Comparison of ENCODE assay signal across 20 cellular contexts in the genomic region with DNA sequence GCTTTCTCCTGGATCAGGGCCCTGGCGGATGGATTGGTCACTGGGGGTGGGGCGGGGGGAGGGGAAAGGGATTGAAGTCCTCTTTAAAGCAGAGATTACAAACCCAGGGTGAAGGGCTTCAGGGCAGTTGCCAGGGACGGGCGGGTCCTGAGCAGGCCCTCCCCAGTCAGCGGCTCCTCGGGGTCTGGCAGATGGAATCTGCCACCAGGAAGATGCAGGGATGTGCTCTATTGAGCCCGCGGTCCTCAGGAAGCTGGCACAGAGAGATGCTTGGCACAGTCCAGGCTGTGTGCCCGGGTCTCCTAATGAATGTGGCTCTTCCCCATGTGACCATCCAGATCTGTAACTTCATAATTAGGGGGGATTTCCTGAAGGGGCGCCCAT. TPM values are rescaled to one million over a fixed set of nuclear protein-coding genes. Genes with fewer than 3 reads are reported as not detected.
DNase-seq lines count a peak whose midpoint lies in the region; ATAC-seq, FAIRE-seq and TF ChIP-seq lines count a peak whose summit lies in the region.
"Had no signal": no experiment of that assay in that cellular context is flagged by ENCODE, and none has a peak within 500 bp of the region (broad histone marks: within the 10 kb centered on the region; RNA-seq: fewer than 3 reads in every experiment).

No MANE protein-coding gene starts in this region.

- H3K27ac ChIP-seq in left ventricle myocardium inferior (replicated peaks), result no peak overlapping the region
- no peak overlapping the region for H3K27ac ChIP-seq in small intestine (ENCODE audit: low read depth in 1 of 2, low read length in 1 of 2)
- H3K27ac ChIP-seq: gastrocnemius medialis, uterus had no signal

- H3K9me3 ChIP-seq in left ventricle myocardium inferior (replicated peaks), result no peaks in the 10 kb centered on the region
- H3K9me3 ChIP-seq in small intestine (ENCODE audit: control insufficient read depth, low read depth), result no peaks in the 10 kb centered on the region
- H3K9me3 ChIP-seq: gastrocnemius medialis, MG63, uterus had no signal

- WGBS in small intestine, 3 donors, result 65 to 72% (median 67%) methylated on average over 10 of the region's 10 CpGs

- ATAC-seq in Right ventricle myocardium superior (ENCODE audit: poor library complexity) (peak; percentile 47), SK-N-SH treated with all-trans-retinoic acid at 6 μM for 48 hours (peak; percentile 40; the same call in 2 of the 3 replicates), GM19455 (IDR thresholded peaks at IDR 0.05; ENCODE audit: unreplicated experiment) (no peak)
- ATAC-seq: esophagus mucosa, gastrocnemius medialis, natural killer cell, T-cell had no signal

- DNase-seq in Right ventricle myocardium superior (no peak), left ventricle myocardium inferior (no peak), NCI-H2029 treated with DMSO at 0.1 percent for 48 hours (lab: John Stamatoyannopoulos, UW) (peak; percentile 50), pons (ENCODE audit: low spot score) (peak; percentile 42), small intestine (no peak), epidermal melanocyte (ENCODE audit: insufficient read length, low spot score) (no peak)
- DNase-seq: activated gamma-delta T cell treated with Interleukin-2 at 50 U/mL for 16 hours; CD4-positive, CD25-positive, alpha-beta regulatory T cell; central memory CD4-positive, alpha-beta T cell; gastrocnemius medialis; MG63; natural killer cell; NCI-H2107; stimulated activated CD4-positive, alpha-beta T cell treated with anti-CD3 and anti-CD28 coated beads, Interleukin-4, amount 100 ng/mL, for 4 hours; T-cell; uterus had no signal

- TF ChIP-seq CTCF in left ventricle myocardium inferior (IDR thresholded peaks at IDR 0.05; ENCODE audit: borderline replicate concordance), result no peak

- H3K36me3 ChIP-seq in left ventricle myocardium inferior (no peaks in the 10 kb centered on the region), small intestine (ENCODE audit: control insufficient read depth in 2 of 2, insufficient read depth in 2 of 2, low read length in 2 of 2) (no peaks in the 10 kb centered on the region)
- H3K36me3 ChIP-seq: gastrocnemius medialis, MG63, uterus had no signal

- intact Hi-C loops in Right ventricle myocardium superior (cut with DNase I), result no loop called here
- intact Hi-C loops in left ventricle myocardium inferior (cut with micrococcal nuclease), result no loop called here

- H3K4me3 ChIP-seq in left ventricle myocardium inferior (no peak overlapping the region), small intestine (ENCODE audit: low read depth in 1 of 2, low read length in 2 of 2) (no peak overlapping the region)
- H3K4me3 ChIP-seq: gastrocnemius medialis, MG63, smooth muscle cell, uterus had no signal

- no peak for FAIRE-seq in small intestine (lab: Jason Lieb, UNC)

- peaks cover 30% of the 10 kb centered on the region for H3K4me1 ChIP-seq in left ventricle myocardium inferior
- H3K4me1 ChIP-seq in small intestine (ENCODE audit: control insufficient read depth in 2 of 2, insufficient read depth in 1 of 2, low read depth in 1 of 2, low read length in 1 of 2), result no peaks in the 10 kb centered on the region
- H3K4me1 ChIP-seq: uterus had no signal

- no peaks in the 10 kb centered on the region for H3K27me3 ChIP-seq in left ventricle myocardium inferior (ENCODE audit: low read depth)
- no peaks in the 10 kb centered on the region for H3K27me3 ChIP-seq in small intestine (ENCODE audit: control insufficient read depth in 2 of 2, insufficient read depth in 2 of 2, low read length in 2 of 2)
- H3K27me3 ChIP-seq: gastrocnemius medialis, MG63, uterus had no signal

TF ChIP-seq in SK-N-SH treated with all-trans-retinoic acid at 6 μM for 48 hours, 23 proteins besides CTCF, POLR2A, EP300 and RAD21:
- TF ChIP-seq BACH2 (CRISPR knock-in tag; IDR thresholded peaks at IDR 0.05; ENCODE audit: borderline replicate concordance) (no peak), ZNF70 (CRISPR knock-in tag; IDR thresholded peaks at IDR 0.05) (peak; percentile 24; the same call in 1 of the 2 replicates)

RNA-seq across cellular contexts. Expression of gene MACROD1, which starts 33.5 kb away (rescaled TPM):
- total RNA-seq in Right ventricle myocardium superior (124 TPM), left ventricle myocardium inferior (127 TPM)
- polyA plus RNA-seq in small intestine, result 100 to 1,000 TPM in 1 of 3 donors, 10 to 100 TPM in 2; 13.1 to 137 (median 13.2) TPM

RNA-seq across cellular contexts. Expression of gene STIP1, which starts 53.6 kb away (rescaled TPM):
- total RNA-seq in Right ventricle myocardium superior, result 116 TPM
- total RNA-seq in left ventricle myocardium inferior, result 97.4 TPM
- polyA plus RNA-seq in small intestine, result 10 to 100 TPM; 38.6 to 73.9 (median 43.6) TPM

Comparison
In these comparisons a context has a peak if more than half of its experiments do, and no peak if none do; other contexts are left out.
1. DNase-seq: peak in NCI-H2029 treated with DMSO at 0.1 percent for 48 hours (single experiment) and pons (single experiment); none in Right ventricle myocardium superior (single experiment), left ventricle myocardium inferior (single experiment), small intestine (single experiment) and epidermal melanocyte (single experiment).